Comparison of ENCODE assay signal across 8 cellular contexts in genomic region chr1:42379794-42380616, GRCh38. TPM values are rescaled to one million over a fixed set of nuclear protein-coding genes. Genes with fewer than 3 reads are reported as not detected.
DNase-seq lines count a peak whose midpoint lies in the region; ATAC-seq and TF ChIP-seq lines count a peak whose summit lies in the region.

No MANE protein-coding gene starts in this region.

- H3K23ac ChIP-seq in mesenchymal stem cell (ENCODE audit: low read length in 2 of 2): no peak overlapping the region

- ATAC-seq in CD4-positive, CD25-positive, alpha-beta regulatory T cell (ENCODE audit: low read depth in 2 of 2): no peak
- ATAC-seq in GM18907 (IDR thresholded peaks at IDR 0.05; ENCODE audit: unreplicated experiment) (peak; percentile 39), HG03103 (IDR thresholded peaks at IDR 0.05; ENCODE audit: low read depth, unreplicated experiment) (peak; percentile 43)

- H2BK12ac ChIP-seq in mesenchymal stem cell (ENCODE audit: low read length in 2 of 2): no peak overlapping the region

- no peak overlapping the region for H2BK5ac ChIP-seq in mesenchymal stem cell (ENCODE audit: low read depth, low read length, poor library complexity, severe bottlenecking)

- TF ChIP-seq POLR2A in tibial nerve (IDR thresholded peaks at IDR 0.05): no peak

- H2BK120ac ChIP-seq in mesenchymal stem cell (ENCODE audit: low read depth, low read length): peak overlapping the region; percentile 5

- no peak overlapping the region for H2AFZ ChIP-seq in mesenchymal stem cell (ENCODE audit: low read depth, low read length)

- 2% methylated on average over 31 of the region's 41 CpGs for whole genome bisulfite sequencing in mesenchymal stem cell
- 3 to 8% methylated on average over 4 to 33 of the region's 41 CpGs for WGBS in tibial nerve, 2 donors

- H4K8ac ChIP-seq in mesenchymal stem cell (ENCODE audit: low read length): no peak overlapping the region

- no peak for TF ChIP-seq EP300 in tibial nerve (IDR thresholded peaks at IDR 0.05)

- H3K27me3 ChIP-seq in CD4-positive, CD25-positive, alpha-beta regulatory T cell (ENCODE audit: control insufficient read depth, insufficient read depth, low read length): peaks cover 35% of the 10 kb centered on the region
- H3K27me3 ChIP-seq in mesenchymal stem cell (ENCODE audit: control insufficient read depth in 1 of 2, insufficient read depth in 1 of 2, low read length in 2 of 2) (peaks cover 38 to 46% of the 10 kb centered on the region in 2 experiments), tibial nerve (peaks cover 0 to 41% of the 10 kb centered on the region in 2 donors)

- H3K36me3 Mint-ChIP-seq in CD4-positive, CD25-positive, alpha-beta regulatory T cell: no peaks in the 10 kb centered on the region

- no peaks in the 10 kb centered on the region for H3K79me1 ChIP-seq in mesenchymal stem cell (replicated peaks; ENCODE audit: low read length, poor library complexity, severe bottlenecking)

- no peak overlapping the region for H3K4ac ChIP-seq in mesenchymal stem cell (ENCODE audit: low read depth in 1 of 2, low read length in 2 of 2)

- no peak overlapping the region for H2AK5ac ChIP-seq in mesenchymal stem cell (ENCODE audit: low read length, severe bottlenecking)

- H3K27ac ChIP-seq in CD4-positive, CD25-positive, alpha-beta regulatory T cell (ENCODE audit: insufficient read depth, low read length, poor library complexity, severe bottlenecking): no peak overlapping the region
- H3K27ac ChIP-seq in mesenchymal stem cell (ENCODE audit: low read length, poor library complexity, severe bottlenecking): no peak overlapping the region
- H3K27ac ChIP-seq in tibial nerve: no peak overlapping the region

- no peak overlapping the region for H3K9ac ChIP-seq in mesenchymal stem cell (ENCODE audit: low read length)

- no peak overlapping the region for H2BK15ac ChIP-seq in mesenchymal stem cell (ENCODE audit: low read depth, poor library complexity, severe bottlenecking)

- H4K91ac ChIP-seq in mesenchymal stem cell (ENCODE audit: low read length): no peak overlapping the region

- peaks cover 10% of the 10 kb centered on the region for H3K4me1 ChIP-seq in CD4-positive, CD25-positive, alpha-beta regulatory T cell (ENCODE audit: control insufficient read depth, insufficient read depth, low read length, poor library complexity, severe bottlenecking)
- peaks cover 10% of the 10 kb centered on the region for H3K4me1 ChIP-seq in mesenchymal stem cell (ENCODE audit: control insufficient read depth, insufficient read depth, low read depth, low read length)
- H3K4me1 ChIP-seq in tibial nerve: peaks cover 0 to 13% (median 2%) of the 10 kb centered on the region in 4 donors

- peak in 1 of 3 donors; percentile 4 for DNase-seq in CD4-positive, CD25-positive, alpha-beta regulatory T cell
- DNase-seq in RPMI7951 (ENCODE audit: low read depth): peak; percentile 35
- DNase-seq in ecto neural progenitor cell (ENCODE audit: low spot score): peak; percentile 48
- DNase-seq in mesenchymal stem cell: peak; percentile 43
- no peak for DNase-seq in tibial nerve (ENCODE audit: low spot score in 2 of 2)
- no peak for DNase-seq in NCI-H1694 treated with DMSO at 0.1 percent for 48 hours (lab: John Stamatoyannopoulos, UW)

- H3K18ac ChIP-seq in mesenchymal stem cell (ENCODE audit: low read depth in 1 of 2, low read length in 2 of 2): peak overlapping the region in 1 of 2 experiments; percentile 12

- H3K27ac Mint-ChIP-seq in CD4-positive, CD25-positive, alpha-beta regulatory T cell: no peak overlapping the region

- peak overlapping the region; percentile 98 for H3K4me2 ChIP-seq in mesenchymal stem cell (ENCODE audit: low read length, poor library complexity, severe bottlenecking)

- no peaks in the 10 kb centered on the region for H3K9me3 ChIP-seq in CD4-positive, CD25-positive, alpha-beta regulatory T cell (ENCODE audit: control insufficient read depth in 2 of 2, low read length in 2 of 2)
- H3K9me3 ChIP-seq in mesenchymal stem cell (ENCODE audit: control insufficient read depth, low read length) (no peaks in the 10 kb centered on the region), tibial nerve (no peaks in the 10 kb centered on the region)

- peaks cover 64% of the 10 kb centered on the region for H3K27me3 Mint-ChIP-seq in CD4-positive, CD25-positive, alpha-beta regulatory T cell

- peak overlapping the region; percentile 47 to 81 (median 70) for H3K4me3 Mint-ChIP-seq in CD4-positive, CD25-positive, alpha-beta regulatory T cell

- no peak overlapping the region for H3K4me3 ChIP-seq in CD4-positive, CD25-positive, alpha-beta regulatory T cell (ENCODE audit: low read depth, low read length)
- H3K4me3 ChIP-seq in mesenchymal stem cell (ENCODE audit: insufficient read depth in 1 of 2, low read depth in 1 of 2, low read length in 2 of 2) (peak overlapping the region; percentile 63), tibial nerve (peak overlapping the region; percentile 32 to 58 (median 42))

- H3K14ac ChIP-seq in mesenchymal stem cell (ENCODE audit: low read length in 2 of 2): no peak overlapping the region

- H3K4me1 Mint-ChIP-seq in CD4-positive, CD25-positive, alpha-beta regulatory T cell: peaks cover 0 to 15% (median 8%) of the 10 kb centered on the region in 4 donors

- peaks cover 0 to 3% (median 0%) of the 10 kb centered on the region in 7 donors for H3K9me3 Mint-ChIP-seq in CD4-positive, CD25-positive, alpha-beta regulatory T cell

- TF ChIP-seq CTCF in tibial nerve (IDR thresholded peaks at IDR 0.05): no peak

- H3K36me3 ChIP-seq in CD4-positive, CD25-positive, alpha-beta regulatory T cell (ENCODE audit: control insufficient read depth, insufficient read depth, low read length): no peaks in the 10 kb centered on the region
- H3K36me3 ChIP-seq in mesenchymal stem cell (ENCODE audit: control insufficient read depth in 1 of 2, insufficient read depth in 2 of 2, low read depth in 1 of 2, low read length in 2 of 2) (peaks cover 0 to 4% of the 10 kb centered on the region in 2 experiments), tibial nerve (no peaks in the 10 kb centered on the region)

RNA-seq across cellular contexts. Expression of gene RIMKLA, which starts 0.6 kb away (rescaled TPM):
- total RNA-seq in CD4-positive, CD25-positive, alpha-beta regulatory T cell: not detected
- under 1 TPM in 1 of 4 donors, not detected in 3; 0.03 TPM for polyA plus RNA-seq in CD4-positive, CD25-positive, alpha-beta regulatory T cell
- 0.12 and 0.88 TPM in 2 replicates for total RNA-seq in RPMI7951 (2014; rRNA removed; shearing (Covaris generic))
- not detected for polyA plus RNA-seq in mesenchymal stem cell (2013, experiment 1 of 2)
- not detected for polyA plus RNA-seq in mesenchymal stem cell (2013, experiment 2 of 2)
- 1 to 10 TPM in 2 of 4 donors, under 1 TPM in 1, not detected in 1; 0.30 to 3.1 (median 2.2) TPM for total RNA-seq in tibial nerve

RNA-seq across cellular contexts. Expression of gene FOXJ3, which starts 45.0 kb away (rescaled TPM):
- total RNA-seq in CD4-positive, CD25-positive, alpha-beta regulatory T cell: 68.6 TPM
- polyA plus RNA-seq in CD4-positive, CD25-positive, alpha-beta regulatory T cell: 10 to 100 TPM; 21.0 to 39.7 (median 33.6) TPM
- total RNA-seq in RPMI7951 (2014; rRNA removed; shearing (Covaris generic)): 25.9 and 29.0 TPM in 2 replicates
- 22.6 TPM for polyA plus RNA-seq in mesenchymal stem cell (2013, experiment 1 of 2)
- polyA plus RNA-seq in mesenchymal stem cell (2013, experiment 2 of 2): 22.7 TPM
- total RNA-seq in tibial nerve: 10 to 100 TPM; 42.7 to 68.1 (median 64.5) TPM

Comparison
In these comparisons a context has a peak if more than half of its experiments do, and no peak if none do; other contexts are left out.
1. ATAC-seq: peak in GM18907 (single experiment) and HG03103 (single experiment); none in CD4-positive, CD25-positive, alpha-beta regulatory T cell (0 of 2).
2. DNase-seq: peak in RPMI7951 (single experiment), ecto neural progenitor cell (single experiment) and mesenchymal stem cell (single experiment); none in tibial nerve (0 of 2) and NCI-H1694 treated with DMSO at 0.1 percent for 48 hours (single experiment).